Comparison of ENCODE assay signal across 15 cellular contexts in the genomic region with DNA sequence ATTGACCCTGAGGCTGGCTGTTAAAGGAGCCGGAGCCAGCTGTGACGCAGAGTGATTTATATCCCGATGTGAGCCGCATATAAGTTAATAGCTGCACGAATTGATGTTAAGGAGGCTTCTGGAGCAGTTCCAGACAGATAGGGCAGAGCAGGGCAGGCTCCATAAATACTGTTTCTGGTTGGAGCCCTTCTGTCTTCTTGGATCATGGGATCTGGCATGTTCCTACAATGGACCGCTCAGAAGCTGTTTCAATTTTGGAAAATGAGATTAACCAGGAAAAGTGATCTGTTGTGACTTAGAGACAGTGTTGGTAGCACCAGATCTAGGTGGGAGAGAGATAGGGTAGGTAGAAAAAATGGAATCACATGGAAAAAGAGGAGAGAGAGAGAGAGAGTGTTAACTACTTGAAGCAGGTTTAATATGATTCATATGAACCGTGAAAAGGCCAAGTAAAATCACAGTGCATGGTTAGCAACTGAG. TPM values are rescaled to one million over a fixed set of nuclear protein-coding genes. Genes with fewer than 3 reads are reported as not detected.
A peak's percentile ranks its signal among the peaks of the same experiment; 100 is the strongest.
DNase-seq lines count a peak whose midpoint lies in the region; ATAC-seq lines count a peak whose summit lies in the region.
"Had no signal": no experiment of that assay in that cellular context is flagged by ENCODE, and none has a peak within 500 bp of the region (broad histone marks: within the 10 kb centered on the region; RNA-seq: fewer than 3 reads in every experiment).

No MANE protein-coding gene starts in this region.

- peaks cover 33% of the 10 kb centered on the region for H3K4me1 ChIP-seq in adipocyte (ENCODE audit: control insufficient read depth, insufficient read depth, low read length)

- no peak overlapping the region for H3K4me3 ChIP-seq in adipocyte (ENCODE audit: low read length)
- H3K4me3 ChIP-seq: cardiac muscle cell, skin epidermis had no signal

- H3K9ac ChIP-seq in adipocyte (ENCODE audit: low read length), result peak overlapping the region; percentile 25

- DNase-seq in DMS79 (lab: John Stamatoyannopoulos, UW), result peak; percentile 71
- DNase-seq in NCI-H2107 (lab: John Stamatoyannopoulos, UW), result peak; percentile 29
- DNase-seq in adipocyte (ENCODE audit: low read depth), result no peak
- peak; percentile 25 for DNase-seq in renal cortical epithelial cell (ENCODE audit: low read depth)
- no peak for DNase-seq in NCI-H2196 treated with DMSO at 0.1 percent for 48 hours (lab: John Stamatoyannopoulos, UW; ENCODE audit: unreplicated experiment)
- no peak for DNase-seq in COLO668 (lab: John Stamatoyannopoulos, UW; ENCODE audit: unreplicated experiment)
- DNase-seq in H4 (ENCODE audit: low spot score), result no peak
- DNase-seq: activated CD4-positive, alpha-beta T cell treated with anti-CD3 and anti-CD28 coated beads, Interleukin-2, amount 50 U/mL, for 48 hours; activated naive CD4-positive, alpha-beta T cell; immature natural killer cell had no signal

- no peaks in the 10 kb centered on the region for H3K9me3 ChIP-seq in adipocyte (ENCODE audit: control insufficient read depth, low read length)

- H3K36me3 ChIP-seq in adipocyte (ENCODE audit: control insufficient read depth, insufficient read depth, low read length, severe bottlenecking), result no peaks in the 10 kb centered on the region
- H3K36me3 ChIP-seq: cardiac muscle cell had no signal

- ATAC-seq in HG03025 (IDR thresholded peaks at IDR 0.05; ENCODE audit: low FRiP score, unreplicated experiment), result no peak

- H3K27me3 ChIP-seq in adipocyte (replicated peaks; ENCODE audit: control insufficient read depth, insufficient read depth, low read length), result no peaks in the 10 kb centered on the region
- H3K27me3 ChIP-seq: cardiac muscle cell had no signal

RNA-seq across cellular contexts. Expression of a gene that starts 4.8 kb away (rescaled TPM):
- 8.9 and 229 TPM in 2 replicates for total RNA-seq in renal cortical epithelial cell
- total RNA-seq in H4 (2014; rRNA removed; shearing (Covaris generic)), result 366 and 374 TPM in 2 replicates
- total RNA-seq: B cell; T-helper 2 cell treated with Interferon-gamma antibody and Interleukin-4, amounts not matched to agents 100 ng/mL and 5 ng/mL, for 36 hours had no signal

Comparison
In these comparisons a context has a peak if more than half of its experiments do, and no peak if none do; other contexts are left out.
1. DNase-seq: peak in DMS79 (single experiment), NCI-H2107 (single experiment) and renal cortical epithelial cell (single experiment); none in adipocyte (single experiment), NCI-H2196 treated with DMSO at 0.1 percent for 48 hours (single experiment), COLO668 (single experiment) and H4 (single experiment).